ENCODE assay signal across 12 cellular contexts in genomic region chr5:14263700-14264099, GRCh38.
DNase-seq lines count a peak whose midpoint lies in the region; ATAC-seq and TF ChIP-seq lines count a peak whose summit lies in the region.
"Had no signal": no experiment of that assay in that cellular context is flagged by ENCODE, and none has a peak within 500 bp of the region (broad histone marks: within the 10 kb centered on the region; RNA-seq: fewer than 3 reads in every experiment).

No MANE protein-coding gene starts in this region.

- TF ChIP-seq CTCF in brain (conservative IDR thresholded peaks at IDR 0.05): no peak
- no peak for TF ChIP-seq CTCF in smooth muscle cell (IDR thresholded peaks at IDR 0.05; ENCODE audit: borderline replicate concordance, insufficient read depth, poor library complexity, severe bottlenecking)
- no peak for TF ChIP-seq CTCF in heart left ventricle (IDR thresholded peaks at IDR 0.05)

- peaks cover 9% of the 10 kb centered on the region for H3F3A ChIP-seq in smooth muscle cell (ENCODE audit: low read depth)

- no peaks in the 10 kb centered on the region for H3K27me3 Mint-ChIP-seq in brain

- intact Hi-C loops in heart left ventricle (cut with DNase I): loop anchor here in 3 of 10 donors (2.0 to 10.0 kb wide), 4 partner anchors 51 to 121 kb away; partner anchors contain the start of gene TRIO (in 1 of the 3)

- no peak overlapping the region for H3K4me3 ChIP-seq in smooth muscle cell
- H3K4me3 ChIP-seq in heart left ventricle: no peak overlapping the region

- TF ChIP-seq POLR2A in heart left ventricle (IDR thresholded peaks at IDR 0.05): no peak

- H3K4me3 Mint-ChIP-seq in brain: peak overlapping the region; percentile 3 to 56 (median 14)
- H3K4me3 Mint-ChIP-seq: T-helper 2 cell treated with Interferon-gamma antibody and Interleukin-4, amounts not matched to agents 5 μg/mL and 100 μg/mL, for 36 hours had no signal

- H3K36me3 ChIP-seq in smooth muscle cell (ENCODE audit: low read depth): no peaks in the 10 kb centered on the region
- H3K36me3 ChIP-seq in heart left ventricle: no peaks in the 10 kb centered on the region

- H3K27ac ChIP-seq in smooth muscle cell (ENCODE audit: low read depth) (peak overlapping the region; percentile 98), heart left ventricle (no peak overlapping the region)
- H3K27ac ChIP-seq: parathyroid adenoma had no signal

- H3K4me1 ChIP-seq in smooth muscle cell (ENCODE audit: low read depth) (peaks cover 70% of the 10 kb centered on the region), heart left ventricle (peaks cover 4 to 73% (median 47%) of the 10 kb centered on the region in 12 donors)

- H3K4me2 ChIP-seq in smooth muscle cell: peak overlapping the region; percentile 89

- peaks cover 0 to 4% (median 0%) of the 10 kb centered on the region in 5 experiments for H3K9me3 Mint-ChIP-seq in brain
- H3K9me3 Mint-ChIP-seq: T-helper 2 cell treated with Interferon-gamma antibody and Interleukin-4, amounts not matched to agents 5 μg/mL and 100 μg/mL, for 36 hours had no signal

- WGBS in smooth muscle cell (ENCODE audit: low lambda C conversion rate): 79% methylated on average over 2 of the region's 2 CpGs
- 59 to 77% (median 67%) methylated on average over 2 of the region's 2 CpGs for WGBS in heart left ventricle, 4 donors

- DNase-seq in NCI-H1417 (lab: John Stamatoyannopoulos, UW) (peak; percentile 47 to 77 (median 67)), NCI-H1417 treated with DMSO at 0.1 percent for 48 hours (lab: John Stamatoyannopoulos, UW) (no peak), NCI-H345 (lab: John Stamatoyannopoulos, UW) (peak; percentile 83), smooth muscle cell (lab: John Stamatoyannopoulos, UW; ENCODE audit: unreplicated experiment) (no peak), heart left ventricle (no peak)
- DNase-seq: activated CD8-positive, alpha-beta memory T cell treated with anti-CD3 and anti-CD28 coated beads for 24 hours; dorsolateral prefrontal cortex had no signal

- H3K9me3 ChIP-seq in smooth muscle cell (replicated peaks; ENCODE audit: low read depth): no peaks in the 10 kb centered on the region
- no peaks in the 10 kb centered on the region for H3K9me3 ChIP-seq in heart left ventricle

- H3K27me3 ChIP-seq in smooth muscle cell (ENCODE audit: low read depth): no peaks in the 10 kb centered on the region
- H3K27me3 ChIP-seq in heart left ventricle: no peaks in the 10 kb centered on the region

- H3K36me3 Mint-ChIP-seq in brain: no peaks in the 10 kb centered on the region

- H3K4me1 Mint-ChIP-seq in brain: peaks cover 100% of the 10 kb centered on the region

- no peak overlapping the region for H3K9ac ChIP-seq in smooth muscle cell (ENCODE audit: low read depth)
- H3K9ac ChIP-seq: parathyroid adenoma had no signal

- no peak overlapping the region for H2AFZ ChIP-seq in smooth muscle cell (ENCODE audit: low read depth)
- H2AFZ ChIP-seq: parathyroid adenoma had no signal

- no peak for ATAC-seq in heart left ventricle
- ATAC-seq in GM18502 (IDR thresholded peaks at IDR 0.05; ENCODE audit: poor library complexity, unreplicated experiment): no peak
- no peak for ATAC-seq in GM19395 (IDR thresholded peaks at IDR 0.05; ENCODE audit: unreplicated experiment)

- peak overlapping the region in 4 of 5 experiments; percentile 11 to 59 (median 52) for H3K27ac Mint-ChIP-seq in brain
- H3K27ac Mint-ChIP-seq: T-helper 2 cell treated with Interferon-gamma antibody and Interleukin-4, amounts not matched to agents 5 μg/mL and 100 μg/mL, for 36 hours had no signal

- peaks cover 66% of the 10 kb centered on the region for H4K20me1 ChIP-seq in smooth muscle cell (ENCODE audit: low read depth)

- H3K79me2 ChIP-seq in smooth muscle cell (ENCODE audit: low read depth): peaks cover 90% of the 10 kb centered on the region

Comparison
In these comparisons a context has a peak if more than half of its experiments do, and no peak if none do; other contexts are left out.
1. DNase-seq: peak in NCI-H1417 (3 of 3) and NCI-H345 (single experiment); none in NCI-H1417 treated with DMSO at 0.1 percent for 48 hours (single experiment), smooth muscle cell (single experiment) and heart left ventricle (0 of 5).